Comparison of ENCODE assay signal across 33 cellular contexts in the genomic region with DNA sequence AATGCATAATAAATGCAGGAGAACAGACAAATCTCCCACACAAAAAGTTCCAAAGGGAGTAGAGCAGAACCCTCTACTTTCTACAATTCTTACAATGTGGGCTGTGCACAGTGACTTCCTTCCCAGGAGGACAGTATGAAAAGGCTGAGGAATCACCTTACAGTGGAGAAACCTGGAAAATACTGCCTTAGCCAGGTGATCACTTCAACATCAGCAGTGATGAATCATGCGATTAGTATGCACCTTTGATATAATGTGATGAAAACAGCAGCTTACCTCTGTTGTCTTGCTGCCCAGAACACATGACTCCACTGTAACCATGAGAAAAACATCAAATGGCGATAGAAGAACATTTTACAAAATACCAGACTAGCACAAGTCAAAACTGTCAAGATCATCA.
"Had no signal": no experiment of that assay in that cellular context is flagged by ENCODE, and none has a peak within 500 bp of the region (broad histone marks: within the 10 kb centered on the region; RNA-seq: fewer than 3 reads in every experiment).

No MANE protein-coding gene starts in this region.

- H3K27ac ChIP-seq: WERI-Rb-1 had no signal

- H3K27me3 Mint-ChIP-seq: activated CD4-positive, alpha-beta memory T cell treated with anti-CD3 and anti-CD28 coated beads, Interleukin-2, amount 10 ng/mL, durations not matched to agents 7 days and 5 days; activated CD8-positive, alpha-beta memory T cell treated with anti-CD3 and anti-CD28 coated beads, Interleukin-2, amount 10 ng/mL, durations not matched to agents 7 days and 5 days; activated naive CD4-positive, alpha-beta T cell treated with anti-CD3 and anti-CD28 coated beads, Interleukin-2, amount 10 ng/mL, durations not matched to agents 7 days and 5 days; activated naive CD8-positive, alpha-beta T cell; activated naive CD8-positive, alpha-beta T cell treated with anti-CD3 and anti-CD28 coated beads, Interleukin-2, amount 50 U/mL, for 24 hours; brain had no signal

- H3K27me3 ChIP-seq: MG63 had no signal

- DNase-seq: activated CD4-positive, alpha-beta memory T cell treated with anti-CD3 and anti-CD28 coated beads, Interleukin-2, amount 10 ng/mL, durations not matched to agents 7 days and 5 days; activated CD4-positive, alpha-beta T cell treated with anti-CD3 and anti-CD28 coated beads for 1 hour; activated CD4-positive, alpha-beta T cell treated with anti-CD3 and anti-CD28 coated beads for 48 hours; activated CD4-positive, CD25-positive, alpha-beta regulatory T cell; activated CD8-positive, alpha-beta memory T cell treated with anti-CD3 and anti-CD28 coated beads for 24 hours; activated CD8-positive, alpha-beta memory T cell treated with anti-CD3 and anti-CD28 coated beads, Interleukin-2, amount 10 ng/mL, durations not matched to agents 7 days and 5 days; activated CD8-positive, alpha-beta memory T cell treated with anti-CD3 and anti-CD28 coated beads, Interleukin-2, amount 50 U/mL, for 48 hours; activated effector memory CD4-positive, alpha-beta T cell treated with Interleukin-2 at 50 U/mL for 16 hours; activated naive CD4-positive, alpha-beta T cell treated with anti-CD3 and anti-CD28 coated beads, Interleukin-2, amount 10 ng/mL, durations not matched to agents 7 days and 5 days; activated naive CD8-positive, alpha-beta T cell treated with anti-CD3 and anti-CD28 coated beads, Interleukin-2, amount 50 U/mL, for 24 hours; activated T-cell treated with anti-CD3 and anti-CD28 coated beads, Interleukin-2, amount 50 U/mL, for 48 hours; anterior cingulate cortex; central memory CD4-positive, alpha-beta T cell; Kasumi-1; KG1; MG63; NCI-H1048; NCI-H1105 treated with DMSO at 0.1 percent for 48 hours; NCI-H1436 treated with DMSO at 0.1 percent for 48 hours; NCI-H1694 treated with DMSO at 0.1 percent for 48 hours; NCI-H2029; NCI-H345; NCI-H524 treated with DMSO at 0.1 percent for 48 hours; SIG-M5; T-helper 1 cell; T-helper 2 cell; T-helper 9 cell; WERI-Rb-1 had no signal

- H3K4me3 Mint-ChIP-seq: activated CD4-positive, alpha-beta memory T cell treated with anti-CD3 and anti-CD28 coated beads, Interleukin-2, amount 10 ng/mL, durations not matched to agents 7 days and 5 days; activated CD8-positive, alpha-beta memory T cell treated with anti-CD3 and anti-CD28 coated beads, Interleukin-2, amount 10 ng/mL, durations not matched to agents 7 days and 5 days; activated naive CD4-positive, alpha-beta T cell treated with anti-CD3 and anti-CD28 coated beads, Interleukin-2, amount 10 ng/mL, durations not matched to agents 7 days and 5 days; activated naive CD8-positive, alpha-beta T cell; activated naive CD8-positive, alpha-beta T cell treated with anti-CD3 and anti-CD28 coated beads, Interleukin-2, amount 50 U/mL, for 24 hours; brain had no signal

- H3K36me3 Mint-ChIP-seq: activated CD8-positive, alpha-beta memory T cell treated with anti-CD3 and anti-CD28 coated beads, Interleukin-2, amount 10 ng/mL, durations not matched to agents 7 days and 5 days; activated naive CD4-positive, alpha-beta T cell treated with anti-CD3 and anti-CD28 coated beads, Interleukin-2, amount 10 ng/mL, durations not matched to agents 7 days and 5 days; activated naive CD8-positive, alpha-beta T cell; brain had no signal

- H3K9me3 ChIP-seq: MG63 had no signal

- H3K4me3 ChIP-seq: MG63 had no signal

- ATAC-seq: activated CD8-positive, alpha-beta memory T cell treated with anti-CD3 and anti-CD28 coated beads, Interleukin-2, amount 10 ng/mL, durations not matched to agents 7 days and 5 days; activated naive CD8-positive, alpha-beta T cell treated with anti-CD3 and anti-CD28 coated beads, Interleukin-2, amount 50 U/mL, for 24 hours; Panc1; Right ventricle myocardium inferior; SK-N-SH treated with all-trans-retinoic acid at 6 μM for 48 hours had no signal

- H3K27ac Mint-ChIP-seq: activated CD4-positive, alpha-beta memory T cell treated with anti-CD3 and anti-CD28 coated beads, Interleukin-2, amount 10 ng/mL, durations not matched to agents 7 days and 5 days; activated CD8-positive, alpha-beta memory T cell treated with anti-CD3 and anti-CD28 coated beads, Interleukin-2, amount 10 ng/mL, durations not matched to agents 7 days and 5 days; activated naive CD4-positive, alpha-beta T cell treated with anti-CD3 and anti-CD28 coated beads, Interleukin-2, amount 10 ng/mL, durations not matched to agents 7 days and 5 days; activated naive CD8-positive, alpha-beta T cell; activated naive CD8-positive, alpha-beta T cell treated with anti-CD3 and anti-CD28 coated beads, Interleukin-2, amount 50 U/mL, for 24 hours; brain had no signal

- H3K4me1 Mint-ChIP-seq: activated CD4-positive, alpha-beta memory T cell treated with anti-CD3 and anti-CD28 coated beads, Interleukin-2, amount 10 ng/mL, durations not matched to agents 7 days and 5 days; activated CD8-positive, alpha-beta memory T cell treated with anti-CD3 and anti-CD28 coated beads, Interleukin-2, amount 10 ng/mL, durations not matched to agents 7 days and 5 days; activated naive CD4-positive, alpha-beta T cell treated with anti-CD3 and anti-CD28 coated beads, Interleukin-2, amount 10 ng/mL, durations not matched to agents 7 days and 5 days; activated naive CD8-positive, alpha-beta T cell treated with anti-CD3 and anti-CD28 coated beads, Interleukin-2, amount 50 U/mL, for 24 hours; brain had no signal

- H3K36me3 ChIP-seq: MG63, WERI-Rb-1 had no signal
